8 cellular contexts compared by ENCODE assay signal in genomic region chr9:138149672-138150656, GRCh38.
A peak's percentile ranks its signal among the peaks of the same experiment; 100 is the strongest.
DNase-seq lines count a peak whose midpoint lies in the region; ATAC-seq and TF ChIP-seq lines count a peak whose summit lies in the region.
"Not testable (repeated sequence)": the region's sequence is repeated elsewhere in the genome, so short reads cannot be mapped to it uniquely, and the experiment has no call there.

No MANE protein-coding gene starts in this region.

- H3K36me3 Mint-ChIP-seq in CD8-positive, alpha-beta T cell; nephron progenitor cell (ENCODE audit: low read depth): not testable (repeated sequence)

- H3K27ac Mint-ChIP-seq in CD8-positive, alpha-beta T cell; nephron progenitor cell: not testable (repeated sequence)

- peak; percentile 63 for TF ChIP-seq CTCF in CD8-positive, alpha-beta T cell (IDR thresholded peaks at IDR 0.05)
- not testable (repeated sequence) for TF ChIP-seq CTCF in HL-60 (IDR thresholded peaks at IDR 0.05; ENCODE audit: insufficient read depth, low read length); coronary artery (IDR thresholded peaks at IDR 0.05)
- TF ChIP-seq CTCF in RWPE1 (conservative IDR thresholded peaks at IDR 0.05; ENCODE audit: low read depth) (peak; percentile 88), hepatocyte (IDR thresholded peaks at IDR 0.05; ENCODE audit: poor library complexity) (peak; percentile 59), nephron progenitor cell (IDR thresholded peaks at IDR 0.05) (peak; percentile 51)

- not testable (repeated sequence) for H3K36me3 ChIP-seq in CD8-positive, alpha-beta T cell (ENCODE audit: insufficient read depth, low read length); hepatocyte (replicated peaks; ENCODE audit: insufficient read depth, low read depth)

- H3K4me1 Mint-ChIP-seq in CD8-positive, alpha-beta T cell (ENCODE audit: low read depth); nephron progenitor cell: not testable (repeated sequence)

- H3K27me3 ChIP-seq in CD8-positive, alpha-beta T cell (ENCODE audit: insufficient read depth, low read length); HL-60 (ENCODE audit: insufficient read depth, poor library complexity, severe bottlenecking); hepatocyte: not testable (repeated sequence)

- not testable (repeated sequence) for H3K27me3 Mint-ChIP-seq in CD8-positive, alpha-beta T cell (ENCODE audit: low read depth)
- H3K27me3 Mint-ChIP-seq in nephron progenitor cell (ENCODE audit: low read depth, poor library complexity), result peaks cover 26% of the 10 kb centered on the region

- H3K4me3 Mint-ChIP-seq in CD8-positive, alpha-beta T cell, result peak overlapping the region; percentile 79
- peak overlapping the region; percentile 89 for H3K4me3 Mint-ChIP-seq in nephron progenitor cell

- not testable (repeated sequence) for H3K27ac ChIP-seq in CD8-positive, alpha-beta T cell (ENCODE audit: low read depth, low read length); HL-60 (replicated peaks); RWPE1; coronary artery
- peak overlapping the region; percentile 63 for H3K27ac ChIP-seq in hepatocyte

- H3K4me1 ChIP-seq in CD8-positive, alpha-beta T cell (ENCODE audit: insufficient read depth, low read length); hepatocyte (ENCODE audit: insufficient read depth): not testable (repeated sequence)

- POLR2A ChIA-PET in CD8-positive, alpha-beta T cell (lab: Charles Lee); RWPE1 (lab: Yijun Ruan, JAX; ENCODE audit: low non-redundant PET): not testable (repeated sequence)

- ATAC-seq in CD8-positive, alpha-beta T cell, result not testable (repeated sequence)
- peak; percentile 43 for ATAC-seq in stimulated activated naive CD8-positive, alpha-beta T cell treated with anti-CD3 and anti-CD28 coated beads, Interleukin-15, Interleukin-2, amounts not matched to agents 100 U/mL and 50 U/mL, for 24 hours

- peak overlapping the region; percentile 98 for H2AFZ ChIP-seq in hepatocyte

- not testable (repeated sequence) for H3K9me3 ChIP-seq in CD8-positive, alpha-beta T cell (ENCODE audit: low read length); hepatocyte (ENCODE audit: low read depth)

- intact Hi-C loops in CD8-positive, alpha-beta T cell (cut with DNase I, micrococcal nuclease), result not testable (repeated sequence)

- H3K9me3 Mint-ChIP-seq in CD8-positive, alpha-beta T cell; nephron progenitor cell: not testable (repeated sequence)

- H4K20me1 ChIP-seq in hepatocyte (ENCODE audit: insufficient read depth, poor library complexity, severe bottlenecking), result not testable (repeated sequence)

- CTCF ChIA-PET in CD8-positive, alpha-beta T cell (lab: Charles Lee), result not testable (repeated sequence)
- CTCF ChIA-PET in RWPE1 (lab: Yijun Ruan, JAX), result interaction anchor here (0.6 to 0.7 kb wide), 2 partner anchors 28 to 811 kb away, joined by 3 to 7 read pairs; no protein-coding TSS in a partner anchor

- WGBS in hepatocyte (ENCODE audit: low lambda C conversion rate, missing lambda C conversion rate), result 28% methylated on average over 71 of the region's 81 CpGs

- peak in 5 of 7 experiments; percentile 23 to 73 (median 32) for DNase-seq in CD8-positive, alpha-beta T cell
- DNase-seq in HL-60 (ENCODE audit: low read depth in 1 of 2, low spot score in 1 of 2), result peak in 1 of 2 experiments; percentile 3
- peak; percentile 50 for DNase-seq in RWPE1 (ENCODE audit: low spot score)
- DNase-seq in activated T-helper 1 cell treated with Interleukin-2 at 50 U/mL for 16 hours (ENCODE audit: low read depth), result peak; percentile 25
- DNase-seq in coronary artery (ENCODE audit: low spot score), result not testable (repeated sequence)
- peak; percentile 17 for DNase-seq in hepatocyte (ENCODE audit: low spot score)
- peak; percentile 49 for DNase-seq in nephron progenitor cell
- DNase-seq in stimulated activated naive CD8-positive, alpha-beta T cell treated with anti-CD3 and anti-CD28 coated beads, Interleukin-15, Interleukin-2, amounts not matched to agents 100 U/mL and 50 U/mL, for 24 hours, result peak; percentile 11

- not testable (repeated sequence) for H3K9me2 ChIP-seq in hepatocyte (replicated peaks; ENCODE audit: insufficient read depth)

- H3K4me2 ChIP-seq in hepatocyte, result peak overlapping the region; percentile 88

- H3K4me3 ChIP-seq in CD8-positive, alpha-beta T cell (ENCODE audit: low read depth, low read length), result peak overlapping the region; percentile 39
- H3K4me3 ChIP-seq in HL-60 (replicated peaks; ENCODE audit: insufficient read depth, low read length), result peak overlapping the region; percentile 37
- peak overlapping the region; percentile 52 for H3K4me3 ChIP-seq in coronary artery
- peak overlapping the region; percentile 79 for H3K4me3 ChIP-seq in hepatocyte

- H3K79me2 ChIP-seq in hepatocyte, result not testable (repeated sequence)
